ENCODE assay signal across 8 cellular contexts in the genomic region with DNA sequence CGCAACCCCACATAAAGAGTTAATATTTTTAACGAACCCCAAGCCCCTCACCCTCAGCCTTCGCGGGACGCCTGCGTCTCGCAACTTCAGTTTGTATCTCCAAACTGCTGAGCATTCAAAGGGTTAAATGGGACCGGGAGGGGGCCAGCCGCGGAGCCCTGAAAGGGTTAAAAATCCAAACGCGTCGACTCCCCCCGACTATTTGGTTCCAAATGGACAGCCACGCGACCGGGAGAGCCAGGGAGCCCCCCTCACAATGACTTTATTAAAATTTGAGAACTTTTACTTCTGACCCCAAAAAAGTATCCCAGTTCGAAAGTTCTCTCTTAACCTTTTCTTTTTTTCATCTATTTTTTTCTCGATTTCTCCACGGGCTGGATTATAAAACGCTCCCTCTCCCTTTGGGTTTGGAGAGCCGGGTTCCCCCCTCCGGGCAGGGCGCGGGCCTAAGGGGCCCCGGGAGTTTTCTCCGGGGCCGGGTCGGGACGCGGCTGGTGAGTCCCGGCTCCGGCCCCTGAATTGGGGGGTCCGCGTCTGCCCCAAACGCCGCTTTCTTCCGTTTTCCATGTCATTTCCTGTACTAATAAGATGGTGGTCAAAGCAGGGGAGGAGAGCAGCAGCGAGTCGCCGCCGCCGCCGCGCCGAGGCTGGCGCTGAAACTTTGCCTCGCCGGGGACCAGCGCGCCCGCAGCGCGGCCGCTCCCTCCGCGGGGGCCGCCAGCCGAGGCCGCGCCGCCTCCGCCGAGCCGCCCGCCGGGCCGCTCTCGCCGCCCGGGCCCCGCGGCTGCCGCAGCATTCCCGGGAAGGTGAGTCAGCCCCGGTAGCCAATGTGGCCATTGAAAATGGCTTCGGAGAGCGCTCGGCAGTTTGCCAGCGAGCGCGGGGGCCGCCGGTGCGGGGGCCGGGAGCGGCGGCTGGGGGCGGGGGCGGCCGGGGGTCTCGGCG. TPM values are rescaled to one million over a fixed set of nuclear protein-coding genes. Genes with fewer than 3 reads are reported as not detected.
DNase-seq lines count a peak whose midpoint lies in the region; ATAC-seq and TF ChIP-seq lines count a peak whose summit lies in the region.

A gene (plus strand): TSS at position 568 of the 945 bp plus-strand sequence. CDS start 35,128 bp downstream, outside the sequence.

- peak within 1 kb of the TSS; percentile 86 to 97 (median 94) for H3K27ac Mint-ChIP-seq in naive B cell

- peaks cover 29 to 46% (median 34%) of the 10 kb centered on the region in 3 donors for H3K4me1 Mint-ChIP-seq in naive B cell

- H4K20me1 ChIP-seq in fibroblast of lung (ENCODE audit: control insufficient read depth, extremely low read depth, insufficient read depth, low read length) = no peaks in the 10 kb centered on the region

- H3K27me3 Mint-ChIP-seq in naive B cell = peaks cover 16 to 32% (median 27%) of the 10 kb centered on the region in 3 donors

- DNase-seq in AG20443 (ENCODE audit: low spot score) (peak; percentile 94), NCI-H526 treated with DMSO at 0.1 percent for 48 hours (lab: John Stamatoyannopoulos, UW) (peak; percentile 43), activated T-cell treated with anti-CD3 and anti-CD28 coated beads for 4 hours (peak; percentile 54), fibroblast of lung (ENCODE audit: low read depth in 2 of 2) (peak; percentile 74 to 75), naive B cell (peak; percentile 64), stromal cell of bone marrow (ENCODE audit: low read depth) (peak; percentile 60)

- H3K4me3 Mint-ChIP-seq in naive B cell = peak within 1 kb of the TSS; percentile 90 to 99 (median 94)

- no peak for TF ChIP-seq CTCF in fibroblast of lung (conservative IDR thresholded peaks at IDR 0.05 in 1 of 2, IDR thresholded peaks at IDR 0.05 in 1 of 2; ENCODE audit: low read depth in 1 of 2, low read length in 2 of 2)

- peak; percentile 8 for ATAC-seq in GM18520 (IDR thresholded peaks at IDR 0.05; ENCODE audit: unreplicated experiment)
- ATAC-seq in HG03060 (IDR thresholded peaks at IDR 0.05; ENCODE audit: low read depth, unreplicated experiment) = peak; percentile 11
- peak; percentile 50 to 52 for ATAC-seq in naive B cell (ENCODE audit: low read depth in 2 of 2)

- no peaks in the 10 kb centered on the region for H3K9me3 Mint-ChIP-seq in naive B cell

- H3K27ac ChIP-seq in fibroblast of lung (ENCODE audit: insufficient read depth, low read length) = peak within 1 kb of the TSS; percentile 63

- H3K9me3 ChIP-seq in fibroblast of lung (ENCODE audit: control insufficient read depth, insufficient read depth, low read depth, low read length) = no peaks in the 10 kb centered on the region

- H3K4me2 ChIP-seq in fibroblast of lung (ENCODE audit: extremely low read depth, insufficient read depth, low read length) = peak within 1 kb of the TSS; percentile 93

- H3K36me3 Mint-ChIP-seq in naive B cell = peaks cover 0 to 9% of the 10 kb centered on the region in 2 donors

- no peaks in the 10 kb centered on the region for H3K36me3 ChIP-seq in fibroblast of lung (ENCODE audit: control insufficient read depth, insufficient read depth, low read length)

- peaks cover 16% of the 10 kb centered on the region for H3K27me3 ChIP-seq in fibroblast of lung (ENCODE audit: control insufficient read depth, insufficient read depth, low read length)

- peak within 1 kb of the TSS; percentile 50 to 78 (median 64) for H3K4me3 ChIP-seq in fibroblast of lung (replicated peaks in 1 of 4; ENCODE audit: control extremely low read depth in 1 of 4, insufficient read depth in 1 of 4, low read depth in 3 of 4, low read length in 4 of 4)

- H2AFZ ChIP-seq in fibroblast of lung (ENCODE audit: low read length) = peak within 1 kb of the TSS; percentile 83

- H3K79me2 ChIP-seq in fibroblast of lung (ENCODE audit: control insufficient read depth, insufficient read depth, low read length) = no peaks in the 10 kb centered on the region

- H3K4me1 ChIP-seq in fibroblast of lung (ENCODE audit: control insufficient read depth, extremely low read depth, insufficient read depth, low read length) = peaks cover 5% of the 10 kb centered on the region

- H3K9ac ChIP-seq in fibroblast of lung (ENCODE audit: insufficient read depth, low read length) = peak within 1 kb of the TSS; percentile 70

RNA-seq across cellular contexts. Expression of the gene that starts here (rescaled TPM):
- total RNA-seq in fibroblast of lung = 3.9 and 4.0 TPM in 2 replicates
- 1.2 and 3.1 TPM in 2 replicates for polyA plus RNA-seq in fibroblast of lung
- 1.5 and 3.6 TPM in 2 replicates for polyA plus RNA-seq in fibroblast of lung (2012)
- 2.8 and 7.4 TPM in 2 replicates for polyA minus RNA-seq in fibroblast of lung (ENCODE audit: low replicate concordance)
- polyA plus RNA-seq in naive B cell (ENCODE audit: low read depth in 6 of 6) = 1 to 10 TPM in 5 of 6 donors, under 1 TPM in 1; 0.75 to 3.6 (median 1.6) TPM

Comparison
In these comparisons a context has a peak if more than half of its experiments do, and no peak if none do; other contexts are left out.
1. Peak in every context shown above with its lines: DNase-seq, ATAC-seq, H3K4me3 ChIP-seq and H3K27ac ChIP-seq.
2. DNase-seq: peak in every context shown above with its lines; median percentile 94 in AG20443; 74 in fibroblast of lung; 64 in naive B cell; 60 in stromal cell of bone marrow; 54 in activated T-cell treated with anti-CD3 and anti-CD28 coated beads for 4 hours; 43 in NCI-H526 treated with DMSO at 0.1 percent for 48 hours.